ENCODE assay signal across 10 cellular contexts in the genomic region with DNA sequence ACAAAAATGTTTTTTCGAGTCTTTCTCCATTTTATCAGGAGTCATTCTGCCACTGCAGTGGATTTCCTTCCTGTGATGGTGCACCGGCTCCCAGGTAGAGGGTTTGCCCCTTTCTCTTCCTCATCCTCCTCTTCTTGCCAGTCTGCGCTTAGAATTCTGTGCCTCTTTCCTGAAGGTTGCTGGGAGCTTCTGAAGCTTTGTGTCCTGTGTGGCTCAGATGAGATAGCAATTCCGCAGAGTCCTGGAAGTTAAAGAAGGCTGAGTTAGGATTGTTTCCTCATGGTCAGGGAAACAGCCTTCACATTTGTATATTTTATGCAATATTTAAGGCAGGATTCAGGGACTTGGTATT. TPM values are rescaled to one million over a fixed set of nuclear protein-coding genes. Genes with fewer than 3 reads are reported as not detected.
DNase-seq lines count a peak whose midpoint lies in the region; ATAC-seq, FAIRE-seq and TF ChIP-seq lines count a peak whose summit lies in the region.
"Had no signal": no experiment of that assay in that cellular context is flagged by ENCODE, and none has a peak within 500 bp of the region (broad histone marks: within the 10 kb centered on the region; RNA-seq: fewer than 3 reads in every experiment).

No MANE protein-coding gene starts in this region.

- peak overlapping the region; percentile 94 for H2AFZ ChIP-seq in endothelial cell of umbilical vein (ENCODE audit: low read depth, low read length)

- TF ChIP-seq CTCF in endothelial cell of umbilical vein (IDR thresholded peaks at IDR 0.05; ENCODE audit: extremely low read depth in 1 of 2, insufficient read depth in 1 of 2, low read depth in 1 of 2, low read length in 2 of 2), result no peak

- no peaks in the 10 kb centered on the region for H3K36me3 ChIP-seq in endothelial cell of umbilical vein (ENCODE audit: control insufficient read depth in 2 of 2, extremely low read depth in 1 of 2, insufficient read depth in 2 of 2, low read length in 2 of 2)
- H3K36me3 ChIP-seq: BLaER1 had no signal

- no peak for DNase-seq in activated T-cell treated with anti-CD3 and anti-CD28 coated beads, Interleukin-2, amount 50 U/mL, for 72 hours
- DNase-seq in activated T-cell treated with anti-CD3 and anti-CD28 coated beads for 4 hours (no peak), endothelial cell of umbilical vein (ENCODE audit: low read depth, low spot score) (no peak), erythroblast (lab: John Stamatoyannopoulos, UW) (no peak)
- no peak for DNase-seq in naive thymus-derived CD8-positive, alpha-beta T cell
- no peak for DNase-seq in activated naive CD4-positive, alpha-beta T cell treated with anti-CD3 and anti-CD28 coated beads, Interleukin-2, amount 10 ng/mL, durations not matched to agents 7 days and 5 days

- ATAC-seq in activated T-cell treated with anti-CD3 and anti-CD28 coated beads, Interleukin-2, amount 50 U/mL, for 72 hours (replicated peaks in 1 of 2), result no peak
- no peak for ATAC-seq in naive thymus-derived CD8-positive, alpha-beta T cell
- ATAC-seq in GM21717 (IDR thresholded peaks at IDR 0.05; ENCODE audit: unreplicated experiment) (no peak), HG03095 (IDR thresholded peaks at IDR 0.05; ENCODE audit: unreplicated experiment) (no peak)

- H3K4me3 Mint-ChIP-seq in activated T-cell treated with anti-CD3 and anti-CD28 coated beads, Interleukin-2, amount 50 U/mL, for 72 hours, result peak overlapping the region; percentile 65 to 71
- peak overlapping the region; percentile 5 to 78 (median 57) for H3K4me3 Mint-ChIP-seq in naive thymus-derived CD8-positive, alpha-beta T cell
- no peak overlapping the region for H3K4me3 Mint-ChIP-seq in activated naive CD4-positive, alpha-beta T cell treated with anti-CD3 and anti-CD28 coated beads, Interleukin-2, amount 10 ng/mL, durations not matched to agents 7 days and 5 days

- no peak overlapping the region for H3K27ac Mint-ChIP-seq in activated T-cell treated with anti-CD3 and anti-CD28 coated beads, Interleukin-2, amount 50 U/mL, for 72 hours
- no peak overlapping the region for H3K27ac Mint-ChIP-seq in naive thymus-derived CD8-positive, alpha-beta T cell
- H3K27ac Mint-ChIP-seq in activated naive CD4-positive, alpha-beta T cell treated with anti-CD3 and anti-CD28 coated beads, Interleukin-2, amount 10 ng/mL, durations not matched to agents 7 days and 5 days, result no peak overlapping the region

- CTCF ChIA-PET in endothelial cell of umbilical vein (lab: Charles Lee), result interaction anchor here (0.6 to 4.0 kb wide), 27 partner anchors 8 to 305 kb away, joined by 3 to 150 read pairs (median 4); partner anchors contain the start of genes IL18, SDHD, TEX12 and TIMM8B
- CTCF ChIA-PET in activated naive CD4-positive, alpha-beta T cell treated with anti-CD3 and anti-CD28 coated beads, Interleukin-2, amount 10 ng/mL, durations not matched to agents 7 days and 5 days (lab: Charles Lee), result interaction anchor here (0.5 to 1.6 kb wide), 10 partner anchors 10 to 311 kb away, joined by 3 to 13 read pairs (median 4); no protein-coding TSS in a partner anchor

- H3K27me3 Mint-ChIP-seq in activated T-cell treated with anti-CD3 and anti-CD28 coated beads, Interleukin-2, amount 50 U/mL, for 72 hours (ENCODE audit: low read depth), result peaks cover 56% of the 10 kb centered on the region
- peaks cover 18 to 30% (median 26%) of the 10 kb centered on the region in 5 donors for H3K27me3 Mint-ChIP-seq in naive thymus-derived CD8-positive, alpha-beta T cell
- H3K27me3 Mint-ChIP-seq in activated naive CD4-positive, alpha-beta T cell treated with anti-CD3 and anti-CD28 coated beads, Interleukin-2, amount 10 ng/mL, durations not matched to agents 7 days and 5 days, result peaks cover 32% of the 10 kb centered on the region

- H3K9me3 ChIP-seq in endothelial cell of umbilical vein (replicated peaks; ENCODE audit: control insufficient read depth, insufficient read depth, low read length), result no peaks in the 10 kb centered on the region
- H3K9me3 ChIP-seq: BLaER1 had no signal

- no peak for FAIRE-seq in endothelial cell of umbilical vein (lab: Jason Lieb, UNC)

- no peaks in the 10 kb centered on the region for H3K9me1 ChIP-seq in endothelial cell of umbilical vein (replicated peaks; ENCODE audit: control insufficient read depth, extremely low read depth, insufficient read depth, low read length)

- peak overlapping the region; percentile 71 for H3K9ac ChIP-seq in endothelial cell of umbilical vein (replicated peaks; ENCODE audit: extremely low read depth, insufficient read depth, low read length)
- H3K9ac ChIP-seq: BLaER1 had no signal

- POLR2A ChIA-PET in endothelial cell of umbilical vein (lab: Charles Lee), result no interaction called here
- POLR2A ChIA-PET in naive thymus-derived CD8-positive, alpha-beta T cell (lab: Charles Lee), result no interaction called here

- H3K27me3 ChIP-seq in endothelial cell of umbilical vein (ENCODE audit: control insufficient read depth in 2 of 2, insufficient read depth in 2 of 2, low read length in 2 of 2), result peaks cover 4 to 6% of the 10 kb centered on the region in 2 experiments
- H3K27me3 ChIP-seq: BLaER1 had no signal

- no peaks in the 10 kb centered on the region for H3K36me3 Mint-ChIP-seq in activated T-cell treated with anti-CD3 and anti-CD28 coated beads, Interleukin-2, amount 50 U/mL, for 72 hours (ENCODE audit: insufficient read depth in 2 of 2)
- peaks cover 0 to 4% (median 2%) of the 10 kb centered on the region in 3 donors for H3K36me3 Mint-ChIP-seq in naive thymus-derived CD8-positive, alpha-beta T cell
- no peaks in the 10 kb centered on the region for H3K36me3 Mint-ChIP-seq in activated naive CD4-positive, alpha-beta T cell treated with anti-CD3 and anti-CD28 coated beads, Interleukin-2, amount 10 ng/mL, durations not matched to agents 7 days and 5 days

- H3K9me3 Mint-ChIP-seq in activated T-cell treated with anti-CD3 and anti-CD28 coated beads, Interleukin-2, amount 50 U/mL, for 72 hours, result no peaks in the 10 kb centered on the region
- H3K9me3 Mint-ChIP-seq in naive thymus-derived CD8-positive, alpha-beta T cell, result no peaks in the 10 kb centered on the region
- H3K9me3 Mint-ChIP-seq in activated naive CD4-positive, alpha-beta T cell treated with anti-CD3 and anti-CD28 coated beads, Interleukin-2, amount 10 ng/mL, durations not matched to agents 7 days and 5 days, result no peaks in the 10 kb centered on the region

- peak overlapping the region; percentile 96 for H3K4me2 ChIP-seq in endothelial cell of umbilical vein (ENCODE audit: insufficient read depth, low read length)

- H3K4me1 ChIP-seq in endothelial cell of umbilical vein (ENCODE audit: control insufficient read depth, extremely low read depth, insufficient read depth, low read length), result peaks cover 16% of the 10 kb centered on the region

- H4K20me1 ChIP-seq in endothelial cell of umbilical vein (replicated peaks; ENCODE audit: control insufficient read depth, extremely low read depth, insufficient read depth, low read length), result no peaks in the 10 kb centered on the region
- H4K20me1 ChIP-seq: BLaER1 had no signal

- dilution Hi-C loops in endothelial cell of umbilical vein (cut with MboI; ENCODE audit: extremely low pct_ligation_motif_present, low sequenced_read_pairs), result no loop called here

- TF ChIP-seq POLR2A in endothelial cell of umbilical vein (IDR thresholded peaks at IDR 0.05; ENCODE audit: low read depth, low read length) (no peak), erythroblast (IDR thresholded peaks at IDR 0.05; ENCODE audit: low read length) (no peak)

- intact Hi-C loops in endothelial cell of umbilical vein (cut with micrococcal nuclease), result loop anchor here (1.0 to 5.0 kb wide), 5 partner anchors 55 to 297 kb away; partner anchors contain the start of genes CFAP68, FDXACB1, SDHD and TIMM8B

- H3K4me3 ChIP-seq in endothelial cell of umbilical vein (replicated peaks in 1 of 3; ENCODE audit: insufficient read depth in 1 of 3, low read depth in 1 of 3, low read length in 3 of 3), result peak overlapping the region; percentile 1 to 68 (median 37)
- H3K4me3 ChIP-seq: BLaER1 had no signal

- peak overlapping the region; percentile 69 for H3K27ac ChIP-seq in endothelial cell of umbilical vein (ENCODE audit: insufficient read depth, low read depth, low read length)
- H3K27ac ChIP-seq: BLaER1 had no signal

- H3K4me1 Mint-ChIP-seq in activated T-cell treated with anti-CD3 and anti-CD28 coated beads, Interleukin-2, amount 50 U/mL, for 72 hours (ENCODE audit: low read depth), result peaks cover 13% of the 10 kb centered on the region
- H3K4me1 Mint-ChIP-seq in naive thymus-derived CD8-positive, alpha-beta T cell, result peaks cover 9 to 29% (median 13%) of the 10 kb centered on the region in 4 donors
- H3K4me1 Mint-ChIP-seq in activated naive CD4-positive, alpha-beta T cell treated with anti-CD3 and anti-CD28 coated beads, Interleukin-2, amount 10 ng/mL, durations not matched to agents 7 days and 5 days, result peaks cover 11% of the 10 kb centered on the region

- no peaks in the 10 kb centered on the region for H3K79me2 ChIP-seq in endothelial cell of umbilical vein (ENCODE audit: control insufficient read depth, insufficient read depth, low read length)

- no TSS peak for BruUV-seq in endothelial cell of umbilical vein (replicated peaks; lab: Mats Ljungman, UMichigan)

RNA-seq across cellular contexts. Expression of gene BCO2, which starts 0.3 kb away (rescaled TPM):
- total RNA-seq in activated T-cell treated with anti-CD3 and anti-CD28 coated beads, Interleukin-2, amount 50 U/mL, for 72 hours, result 1 to 10 TPM; 1.1 to 1.3 TPM
- 1.4 and 1.9 TPM in 2 replicates for total RNA-seq in endothelial cell of umbilical vein
- 0.58 and 0.60 TPM in 2 replicates for polyA plus RNA-seq in endothelial cell of umbilical vein
- 0.09 and 0.11 TPM in 2 replicates for polyA plus RNA-seq in endothelial cell of umbilical vein (2011; cell fraction: cytosol; rRNA removed)
- polyA plus RNA-seq in endothelial cell of umbilical vein (2011; cell fraction: nucleus; rRNA removed), result 5.2 and 6.3 TPM in 2 replicates
- polyA plus RNA-seq in endothelial cell of umbilical vein (2012), result 0.99 and 1.2 TPM in 2 replicates
- 1.4 and 1.7 TPM in 2 replicates for polyA minus RNA-seq in endothelial cell of umbilical vein
- not detected for polyA minus RNA-seq in endothelial cell of umbilical vein (2011; cell fraction: cytosol; rRNA and poly(A)+ RNA removed)
- 2.1 and 4.4 TPM in 2 replicates for polyA minus RNA-seq in endothelial cell of umbilical vein (2011; cell fraction: nucleus; rRNA and poly(A)+ RNA removed)
- total RNA-seq in naive thymus-derived CD8-positive, alpha-beta T cell, result 1 to 10 TPM; 1.9 to 2.3 TPM
- polyA plus RNA-seq in naive thymus-derived CD8-positive, alpha-beta T cell, result not detected

RNA-seq across cellular contexts. Expression of gene TEX12, which starts 8.4 kb away (rescaled TPM):
- total RNA-seq in activated T-cell treated with anti-CD3 and anti-CD28 coated beads, Interleukin-2, amount 50 U/mL, for 72 hours, result under 1 TPM in 1 of 2 donors, not detected in 1; 0.32 TPM
- total RNA-seq in endothelial cell of umbilical vein, result 0.46 TPM in 1 of 2 replicates, not detected in the other
- not detected in 2 replicates for polyA plus RNA-seq in endothelial cell of umbilical vein
- not detected in 2 replicates for polyA plus RNA-seq in endothelial cell of umbilical vein (2011; cell fraction: cytosol; rRNA removed)
- polyA plus RNA-seq in endothelial cell of umbilical vein (2011; cell fraction: nucleus; rRNA removed), result 0.18 and 0.28 TPM in 2 replicates
- polyA plus RNA-seq in endothelial cell of umbilical vein (2012), result not detected in 2 replicates
- not detected in 2 replicates for polyA minus RNA-seq in endothelial cell of umbilical vein
- polyA minus RNA-seq in endothelial cell of umbilical vein (2011; cell fraction: cytosol; rRNA and poly(A)+ RNA removed), result not detected
- 0.82 TPM in 1 of 2 replicates, not detected in the other for polyA minus RNA-seq in endothelial cell of umbilical vein (2011; cell fraction: nucleus; rRNA and poly(A)+ RNA removed)
- total RNA-seq in naive thymus-derived CD8-positive, alpha-beta T cell, result under 1 TPM in 1 of 2 experiments, not detected in 1; 0.44 TPM
- not detected for polyA plus RNA-seq in naive thymus-derived CD8-positive, alpha-beta T cell
- total RNA-seq: activated CD8-positive, alpha-beta memory T cell treated with anti-CD3 and anti-CD28 coated beads for 36 hours had no signal

RNA-seq across cellular contexts. Expression of gene IL18, which starts 11.7 kb away (rescaled TPM):
- under 1 TPM in 1 of 2 donors, not detected in 1; 0.35 TPM for total RNA-seq in activated T-cell treated with anti-CD3 and anti-CD28 coated beads, Interleukin-2, amount 50 U/mL, for 72 hours
- 1.5 and 1.6 TPM in 2 replicates for total RNA-seq in endothelial cell of umbilical vein
- polyA plus RNA-seq in endothelial cell of umbilical vein, result 0.29 and 0.73 TPM in 2 replicates
- polyA plus RNA-seq in endothelial cell of umbilical vein (2011; cell fraction: cytosol; rRNA removed), result 1.0 and 1.1 TPM in 2 replicates
- 0.79 and 0.99 TPM in 2 replicates for polyA plus RNA-seq in endothelial cell of umbilical vein (2011; cell fraction: nucleus; rRNA removed)
- polyA plus RNA-seq in endothelial cell of umbilical vein (2012), result 27.9 and 33.9 TPM in 2 replicates
- polyA minus RNA-seq in endothelial cell of umbilical vein, result 0.85 TPM in 1 of 2 replicates, not detected in the other
- 14.6 TPM for polyA minus RNA-seq in endothelial cell of umbilical vein (2011; cell fraction: cytosol; rRNA and poly(A)+ RNA removed)
- polyA minus RNA-seq in endothelial cell of umbilical vein (2011; cell fraction: nucleus; rRNA and poly(A)+ RNA removed), result not detected in 2 replicates
- not detected for total RNA-seq in naive thymus-derived CD8-positive, alpha-beta T cell
- polyA plus RNA-seq in naive thymus-derived CD8-positive, alpha-beta T cell, result under 1 TPM in 2 of 3 donors, not detected in 1; 0.16 to 0.19 TPM
- total RNA-seq: activated CD8-positive, alpha-beta memory T cell treated with anti-CD3 and anti-CD28 coated beads for 36 hours had no signal

RNA-seq across cellular contexts. Expression of gene PTS, which starts 50.7 kb away (rescaled TPM):
- 10 to 100 TPM; 28.7 to 28.9 TPM for total RNA-seq in activated T-cell treated with anti-CD3 and anti-CD28 coated beads, Interleukin-2, amount 50 U/mL, for 72 hours
- 41.9 and 45.7 TPM in 2 replicates for total RNA-seq in endothelial cell of umbilical vein
- 19.8 and 29.1 TPM in 2 replicates for polyA plus RNA-seq in endothelial cell of umbilical vein
- 26.5 and 32.4 TPM in 2 replicates for polyA plus RNA-seq in endothelial cell of umbilical vein (2011; cell fraction: cytosol; rRNA removed)
- 42.5 and 57.7 TPM in 2 replicates for polyA plus RNA-seq in endothelial cell of umbilical vein (2011; cell fraction: nucleus; rRNA removed)
- polyA plus RNA-seq in endothelial cell of umbilical vein (2012), result 31.8 and 45.5 TPM in 2 replicates
- polyA minus RNA-seq in endothelial cell of umbilical vein, result 13.6 and 16.2 TPM in 2 replicates
- polyA minus RNA-seq in endothelial cell of umbilical vein (2011; cell fraction: cytosol; rRNA and poly(A)+ RNA removed), result 15.2 TPM
- 21.1 and 33.6 TPM in 2 replicates for polyA minus RNA-seq in endothelial cell of umbilical vein (2011; cell fraction: nucleus; rRNA and poly(A)+ RNA removed)
- total RNA-seq in naive thymus-derived CD8-positive, alpha-beta T cell, result 10 to 100 TPM; 28.7 to 30.8 TPM
- 1 to 10 TPM; 4.6 to 7.6 (median 5.3) TPM for polyA plus RNA-seq in naive thymus-derived CD8-positive, alpha-beta T cell
